In the genomic region with DNA sequence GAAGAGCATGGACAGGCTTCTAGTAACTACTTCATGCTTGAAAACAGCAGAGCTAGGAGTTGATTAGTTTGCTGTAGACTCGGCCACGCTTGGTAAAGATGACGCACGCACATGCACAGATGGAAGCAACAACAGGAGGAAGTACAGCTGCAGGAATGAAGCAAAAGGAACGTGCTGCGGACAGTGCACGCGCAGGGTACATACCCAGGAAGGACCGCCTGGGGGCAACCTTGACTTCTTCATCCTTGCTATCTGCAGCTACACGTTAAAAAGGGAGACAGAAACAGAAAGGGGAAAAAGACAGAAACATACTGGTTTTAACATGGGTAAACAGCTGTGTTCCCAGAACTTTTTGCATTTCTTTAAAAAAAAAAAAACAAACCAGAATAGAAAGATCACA, we compare ENCODE assay signal across 1 cellular context.
TF ChIP-seq lines count a peak whose summit lies in the region.

No MANE protein-coding gene starts in this region.

TF ChIP-seq in HepG2, 621 proteins besides CTCF, POLR2A, EP300 and RAD21 (continued from another document and continues in another):
- TF ChIP-seq, protein P1, sequence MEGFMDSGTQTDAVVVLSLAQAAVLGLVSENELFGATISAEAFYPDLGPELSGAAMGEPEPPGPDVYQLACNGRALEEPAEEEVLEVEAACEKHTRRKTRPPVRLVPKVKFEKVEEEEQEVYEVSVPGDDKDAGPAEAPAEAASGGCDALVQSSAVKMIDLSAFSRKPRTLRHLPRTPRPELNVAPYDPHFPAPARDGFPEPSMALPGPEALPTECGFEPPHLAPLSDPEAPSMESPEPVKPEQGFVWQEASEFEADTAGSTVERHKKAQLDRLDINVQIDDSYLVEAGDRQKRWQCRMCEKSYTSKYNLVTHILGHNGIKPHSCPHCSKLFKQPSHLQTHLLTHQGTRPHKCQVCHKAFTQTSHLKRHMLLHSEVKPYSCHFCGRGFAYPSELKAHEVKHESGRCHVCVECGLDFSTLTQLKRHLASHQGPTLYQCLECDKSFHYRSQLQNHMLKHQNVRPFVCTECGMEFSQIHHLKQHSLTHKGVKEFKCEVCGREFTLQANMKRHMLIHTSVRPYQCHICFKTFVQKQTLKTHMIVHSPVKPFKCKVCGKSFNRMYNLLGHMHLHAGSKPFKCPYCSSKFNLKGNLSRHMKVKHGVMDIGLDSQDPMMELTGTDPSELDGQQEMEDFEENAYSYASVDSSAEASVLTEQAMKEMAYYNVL (CRISPR knock-in tag; IDR thresholded peaks at IDR 0.05; ENCODE audit: borderline replicate concordance): no peak
- TF ChIP-seq AHR (CRISPR knock-in tag; IDR thresholded peaks at IDR 0.05): no peak
- TF ChIP-seq NRL (CRISPR knock-in tag; IDR thresholded peaks at IDR 0.05; ENCODE audit: borderline replicate concordance): no peak
- no peak for TF ChIP-seq ZNF749 (CRISPR knock-in tag; IDR thresholded peaks at IDR 0.05; ENCODE audit: borderline replicate concordance)
- TF ChIP-seq KLF9 (CRISPR knock-in tag; IDR thresholded peaks at IDR 0.05; ENCODE audit: low read depth): no peak
- no peak for TF ChIP-seq ZNF720 (CRISPR knock-in tag; IDR thresholded peaks at IDR 0.05)
- TF ChIP-seq, protein P2, sequence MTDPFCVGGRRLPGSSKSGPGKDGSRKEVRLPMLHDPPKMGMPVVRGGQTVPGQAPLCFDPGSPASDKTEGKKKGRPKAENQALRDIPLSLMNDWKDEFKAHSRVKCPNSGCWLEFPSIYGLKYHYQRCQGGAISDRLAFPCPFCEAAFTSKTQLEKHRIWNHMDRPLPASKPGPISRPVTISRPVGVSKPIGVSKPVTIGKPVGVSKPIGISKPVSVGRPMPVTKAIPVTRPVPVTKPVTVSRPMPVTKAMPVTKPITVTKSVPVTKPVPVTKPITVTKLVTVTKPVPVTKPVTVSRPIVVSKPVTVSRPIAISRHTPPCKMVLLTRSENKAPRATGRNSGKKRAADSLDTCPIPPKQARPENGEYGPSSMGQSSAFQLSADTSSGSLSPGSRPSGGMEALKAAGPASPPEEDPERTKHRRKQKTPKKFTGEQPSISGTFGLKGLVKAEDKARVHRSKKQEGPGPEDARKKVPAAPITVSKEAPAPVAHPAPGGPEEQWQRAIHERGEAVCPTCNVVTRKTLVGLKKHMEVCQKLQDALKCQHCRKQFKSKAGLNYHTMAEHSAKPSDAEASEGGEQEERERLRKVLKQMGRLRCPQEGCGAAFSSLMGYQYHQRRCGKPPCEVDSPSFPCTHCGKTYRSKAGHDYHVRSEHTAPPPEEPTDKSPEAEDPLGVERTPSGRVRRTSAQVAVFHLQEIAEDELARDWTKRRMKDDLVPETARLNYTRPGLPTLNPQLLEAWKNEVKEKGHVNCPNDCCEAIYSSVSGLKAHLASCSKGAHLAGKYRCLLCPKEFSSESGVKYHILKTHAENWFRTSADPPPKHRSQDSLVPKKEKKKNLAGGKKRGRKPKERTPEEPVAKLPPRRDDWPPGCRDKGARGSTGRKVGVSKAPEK (CRISPR knock-in tag; IDR thresholded peaks at IDR 0.05; ENCODE audit: borderline replicate concordance): no peak
- no peak for TF ChIP-seq PCBP1 (IDR thresholded peaks at IDR 0.05; ENCODE audit: borderline replicate concordance, low read depth, low read length)
- no peak for TF ChIP-seq ZNF780A (CRISPR knock-in tag; IDR thresholded peaks at IDR 0.05)
- 0 out of 2 replicates have a peak, but pooled peaks have one; percentile 20 for TF ChIP-seq ZMYM3 (CRISPR knock-in tag; IDR thresholded peaks at IDR 0.05)
- no peak for TF ChIP-seq SMARCE1 (IDR thresholded peaks at IDR 0.05; ENCODE audit: borderline replicate concordance)
- TF ChIP-seq ZNF143 (CRISPR knock-in tag; IDR thresholded peaks at IDR 0.05): no peak
- TF ChIP-seq, protein P3, sequence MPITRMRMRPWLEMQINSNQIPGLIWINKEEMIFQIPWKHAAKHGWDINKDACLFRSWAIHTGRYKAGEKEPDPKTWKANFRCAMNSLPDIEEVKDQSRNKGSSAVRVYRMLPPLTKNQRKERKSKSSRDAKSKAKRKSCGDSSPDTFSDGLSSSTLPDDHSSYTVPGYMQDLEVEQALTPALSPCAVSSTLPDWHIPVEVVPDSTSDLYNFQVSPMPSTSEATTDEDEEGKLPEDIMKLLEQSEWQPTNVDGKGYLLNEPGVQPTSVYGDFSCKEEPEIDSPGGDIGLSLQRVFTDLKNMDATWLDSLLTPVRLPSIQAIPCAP (CRISPR knock-in tag; IDR thresholded peaks at IDR 0.05; ENCODE audit: low read depth): no peak
- TF ChIP-seq ZFX (CRISPR knock-in tag; IDR thresholded peaks at IDR 0.05; ENCODE audit: low read depth): peak; percentile 27; the same call in 1 of the 2 replicates
- TF ChIP-seq, protein P4, sequence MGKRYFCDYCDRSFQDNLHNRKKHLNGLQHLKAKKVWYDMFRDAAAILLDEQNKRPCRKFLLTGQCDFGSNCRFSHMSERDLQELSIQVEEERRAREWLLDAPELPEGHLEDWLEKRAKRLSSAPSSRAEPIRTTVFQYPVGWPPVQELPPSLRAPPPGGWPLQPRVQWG (CRISPR knock-in tag; IDR thresholded peaks at IDR 0.05; ENCODE audit: borderline replicate concordance, low read depth): no peak
- TF ChIP-seq, protein P5, sequence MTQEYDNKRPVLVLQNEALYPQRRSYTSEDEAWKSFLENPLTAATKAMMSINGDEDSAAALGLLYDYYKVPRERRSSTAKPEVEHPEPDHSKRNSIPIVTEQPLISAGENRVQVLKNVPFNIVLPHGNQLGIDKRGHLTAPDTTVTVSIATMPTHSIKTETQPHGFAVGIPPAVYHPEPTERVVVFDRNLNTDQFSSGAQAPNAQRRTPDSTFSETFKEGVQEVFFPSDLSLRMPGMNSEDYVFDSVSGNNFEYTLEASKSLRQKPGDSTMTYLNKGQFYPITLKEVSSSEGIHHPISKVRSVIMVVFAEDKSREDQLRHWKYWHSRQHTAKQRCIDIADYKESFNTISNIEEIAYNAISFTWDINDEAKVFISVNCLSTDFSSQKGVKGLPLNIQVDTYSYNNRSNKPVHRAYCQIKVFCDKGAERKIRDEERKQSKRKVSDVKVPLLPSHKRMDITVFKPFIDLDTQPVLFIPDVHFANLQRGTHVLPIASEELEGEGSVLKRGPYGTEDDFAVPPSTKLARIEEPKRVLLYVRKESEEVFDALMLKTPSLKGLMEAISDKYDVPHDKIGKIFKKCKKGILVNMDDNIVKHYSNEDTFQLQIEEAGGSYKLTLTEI (CRISPR knock-in tag; conservative IDR thresholded peaks at IDR 0.05): no peak
- TF ChIP-seq MAF1 (CRISPR knock-in tag; IDR thresholded peaks at IDR 0.05; ENCODE audit: borderline replicate concordance): no peak
- TF ChIP-seq NR2C2 (CRISPR knock-in tag; IDR thresholded peaks at IDR 0.05; ENCODE audit: borderline replicate concordance): no peak
- TF ChIP-seq ZNF841 (CRISPR knock-in tag; IDR thresholded peaks at IDR 0.05; ENCODE audit: borderline replicate concordance): no peak
- TF ChIP-seq HES4 (CRISPR knock-in tag; IDR thresholded peaks at IDR 0.05; ENCODE audit: borderline replicate concordance): no peak
- TF ChIP-seq HMG20A (CRISPR knock-in tag; IDR thresholded peaks at IDR 0.05; ENCODE audit: borderline replicate concordance): no peak
- TF ChIP-seq ZMAT3 (CRISPR knock-in tag; conservative IDR thresholded peaks at IDR 0.05): 0 out of 2 replicates have a peak, but pooled peaks have one; percentile 11
- TF ChIP-seq, protein P6, sequence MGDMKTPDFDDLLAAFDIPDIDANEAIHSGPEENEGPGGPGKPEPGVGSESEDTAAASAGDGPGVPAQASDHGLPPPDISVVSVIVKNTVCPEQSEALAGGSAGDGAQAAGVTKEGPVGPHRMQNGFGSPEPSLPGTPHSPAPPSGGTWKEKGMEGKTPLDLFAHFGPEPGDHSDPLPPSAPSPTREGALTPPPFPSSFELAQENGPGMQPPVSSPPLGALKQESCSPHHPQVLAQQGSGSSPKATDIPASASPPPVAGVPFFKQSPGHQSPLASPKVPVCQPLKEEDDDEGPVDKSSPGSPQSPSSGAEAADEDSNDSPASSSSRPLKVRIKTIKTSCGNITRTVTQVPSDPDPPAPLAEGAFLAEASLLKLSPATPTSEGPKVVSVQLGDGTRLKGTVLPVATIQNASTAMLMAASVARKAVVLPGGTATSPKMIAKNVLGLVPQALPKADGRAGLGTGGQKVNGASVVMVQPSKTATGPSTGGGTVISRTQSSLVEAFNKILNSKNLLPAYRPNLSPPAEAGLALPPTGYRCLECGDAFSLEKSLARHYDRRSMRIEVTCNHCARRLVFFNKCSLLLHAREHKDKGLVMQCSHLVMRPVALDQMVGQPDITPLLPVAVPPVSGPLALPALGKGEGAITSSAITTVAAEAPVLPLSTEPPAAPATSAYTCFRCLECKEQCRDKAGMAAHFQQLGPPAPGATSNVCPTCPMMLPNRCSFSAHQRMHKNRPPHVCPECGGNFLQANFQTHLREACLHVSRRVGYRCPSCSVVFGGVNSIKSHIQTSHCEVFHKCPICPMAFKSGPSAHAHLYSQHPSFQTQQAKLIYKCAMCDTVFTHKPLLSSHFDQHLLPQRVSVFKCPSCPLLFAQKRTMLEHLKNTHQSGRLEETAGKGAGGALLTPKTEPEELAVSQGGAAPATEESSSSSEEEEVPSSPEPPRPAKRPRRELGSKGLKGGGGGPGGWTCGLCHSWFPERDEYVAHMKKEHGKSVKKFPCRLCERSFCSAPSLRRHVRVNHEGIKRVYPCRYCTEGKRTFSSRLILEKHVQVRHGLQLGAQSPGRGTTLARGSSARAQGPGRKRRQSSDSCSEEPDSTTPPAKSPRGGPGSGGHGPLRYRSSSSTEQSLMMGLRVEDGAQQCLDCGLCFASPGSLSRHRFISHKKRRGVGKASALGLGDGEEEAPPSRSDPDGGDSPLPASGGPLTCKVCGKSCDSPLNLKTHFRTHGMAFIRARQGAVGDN (CRISPR knock-in tag; IDR thresholded peaks at IDR 0.05): no peak
- TF ChIP-seq, protein P7, sequence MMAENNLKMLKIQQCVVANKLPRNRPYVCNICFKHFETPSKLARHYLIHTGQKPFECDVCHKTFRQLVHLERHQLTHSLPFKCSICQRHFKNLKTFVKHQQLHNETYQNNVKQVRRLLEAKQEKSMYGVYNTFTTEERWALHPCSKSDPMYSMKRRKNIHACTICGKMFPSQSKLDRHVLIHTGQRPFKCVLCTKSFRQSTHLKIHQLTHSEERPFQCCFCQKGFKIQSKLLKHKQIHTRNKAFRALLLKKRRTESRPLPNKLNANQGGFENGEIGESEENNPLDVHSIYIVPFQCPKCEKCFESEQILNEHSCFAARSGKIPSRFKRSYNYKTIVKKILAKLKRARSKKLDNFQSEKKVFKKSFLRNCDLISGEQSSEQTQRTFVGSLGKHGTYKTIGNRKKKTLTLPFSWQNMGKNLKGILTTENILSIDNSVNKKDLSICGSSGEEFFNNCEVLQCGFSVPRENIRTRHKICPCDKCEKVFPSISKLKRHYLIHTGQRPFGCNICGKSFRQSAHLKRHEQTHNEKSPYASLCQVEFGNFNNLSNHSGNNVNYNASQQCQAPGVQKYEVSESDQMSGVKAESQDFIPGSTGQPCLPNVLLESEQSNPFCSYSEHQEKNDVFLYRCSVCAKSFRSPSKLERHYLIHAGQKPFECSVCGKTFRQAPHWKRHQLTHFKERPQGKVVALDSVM (CRISPR knock-in tag; IDR thresholded peaks at IDR 0.05): no peak
- TF ChIP-seq ZNF768 (CRISPR knock-in tag; IDR thresholded peaks at IDR 0.05): no peak
- TF ChIP-seq, protein P8, sequence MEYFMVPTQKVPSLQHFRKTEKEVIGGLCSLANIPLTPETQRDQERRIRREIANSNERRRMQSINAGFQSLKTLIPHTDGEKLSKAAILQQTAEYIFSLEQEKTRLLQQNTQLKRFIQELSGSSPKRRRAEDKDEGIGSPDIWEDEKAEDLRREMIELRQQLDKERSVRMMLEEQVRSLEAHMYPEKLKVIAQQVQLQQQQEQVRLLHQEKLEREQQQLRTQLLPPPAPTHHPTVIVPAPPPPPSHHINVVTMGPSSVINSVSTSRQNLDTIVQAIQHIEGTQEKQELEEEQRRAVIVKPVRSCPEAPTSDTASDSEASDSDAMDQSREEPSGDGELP (IDR thresholded peaks at IDR 0.05; ENCODE audit: borderline replicate concordance, low read depth): peak; percentile 58; the same call in 1 of the 2 replicates
- no peak for TF ChIP-seq HCFC1 (IDR thresholded peaks at IDR 0.05; ENCODE audit: low read depth, low read length)
- TF ChIP-seq SMAD9 (CRISPR knock-in tag; IDR thresholded peaks at IDR 0.05): no peak
- no peak for TF ChIP-seq SMAD3 (CRISPR knock-in tag; IDR thresholded peaks at IDR 0.05)
- TF ChIP-seq NR2F6 (IDR thresholded peaks at IDR 0.05): no peak
- peak; percentile 42; the same call in 1 of the 2 replicates for TF ChIP-seq NR2F6 (CRISPR knock-in tag; IDR thresholded peaks at IDR 0.05)
- TF ChIP-seq RXRB (CRISPR knock-in tag; IDR thresholded peaks at IDR 0.05; ENCODE audit: borderline replicate concordance): no peak
- TF ChIP-seq ZNF232 (CRISPR knock-in tag; IDR thresholded peaks at IDR 0.05; ENCODE audit: borderline replicate concordance): no peak
- peak; percentile 61; the same call in 1 of the 2 replicates for TF ChIP-seq ETV5 (CRISPR knock-in tag; IDR thresholded peaks at IDR 0.05; ENCODE audit: borderline replicate concordance)
- TF ChIP-seq NFRKB (IDR thresholded peaks at IDR 0.05): no peak
- no peak for TF ChIP-seq ZNF558 (CRISPR knock-in tag; IDR thresholded peaks at IDR 0.05; ENCODE audit: borderline replicate concordance)
- no peak for TF ChIP-seq ZNF496 (CRISPR knock-in tag; IDR thresholded peaks at IDR 0.05; ENCODE audit: insufficient replicate concordance)
- TF ChIP-seq WIZ (CRISPR knock-in tag; IDR thresholded peaks at IDR 0.05): no peak
- TF ChIP-seq TARDBP (CRISPR knock-in tag; IDR thresholded peaks at IDR 0.05): no peak
- TF ChIP-seq, protein P9, sequence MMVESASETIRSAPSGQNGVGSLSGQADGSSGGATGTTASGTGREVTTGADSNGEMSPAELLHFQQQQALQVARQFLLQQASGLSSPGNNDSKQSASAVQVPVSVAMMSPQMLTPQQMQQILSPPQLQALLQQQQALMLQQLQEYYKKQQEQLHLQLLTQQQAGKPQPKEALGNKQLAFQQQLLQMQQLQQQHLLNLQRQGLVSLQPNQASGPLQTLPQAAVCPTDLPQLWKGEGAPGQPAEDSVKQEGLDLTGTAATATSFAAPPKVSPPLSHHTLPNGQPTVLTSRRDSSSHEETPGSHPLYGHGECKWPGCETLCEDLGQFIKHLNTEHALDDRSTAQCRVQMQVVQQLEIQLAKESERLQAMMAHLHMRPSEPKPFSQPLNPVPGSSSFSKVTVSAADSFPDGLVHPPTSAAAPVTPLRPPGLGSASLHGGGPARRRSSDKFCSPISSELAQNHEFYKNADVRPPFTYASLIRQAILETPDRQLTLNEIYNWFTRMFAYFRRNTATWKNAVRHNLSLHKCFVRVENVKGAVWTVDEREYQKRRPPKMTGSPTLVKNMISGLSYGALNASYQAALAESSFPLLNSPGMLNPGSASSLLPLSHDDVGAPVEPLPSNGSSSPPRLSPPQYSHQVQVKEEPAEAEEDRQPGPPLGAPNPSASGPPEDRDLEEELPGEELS (CRISPR knock-in tag; IDR thresholded peaks at IDR 0.05): peak; percentile 16; the same call in 1 of the 2 replicates
- no peak for TF ChIP-seq ZFP82 (CRISPR knock-in tag; IDR thresholded peaks at IDR 0.05; ENCODE audit: borderline replicate concordance)
- TF ChIP-seq, protein P10, sequence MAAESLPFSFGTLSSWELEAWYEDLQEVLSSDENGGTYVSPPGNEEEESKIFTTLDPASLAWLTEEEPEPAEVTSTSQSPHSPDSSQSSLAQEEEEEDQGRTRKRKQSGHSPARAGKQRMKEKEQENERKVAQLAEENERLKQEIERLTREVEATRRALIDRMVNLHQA (CRISPR knock-in tag; IDR thresholded peaks at IDR 0.05): no peak
- no peak for TF ChIP-seq ZFP36L1 (CRISPR knock-in tag; IDR thresholded peaks at IDR 0.05)
